20 cellular contexts compared by ENCODE assay signal in genomic region chr10:84944187-84944586, GRCh38.
A peak's percentile ranks its signal among the peaks of the same experiment; 100 is the strongest.
DNase-seq lines count a peak whose midpoint lies in the region; ATAC-seq and TF ChIP-seq lines count a peak whose summit lies in the region.
"Had no signal": no experiment of that assay in that cellular context is flagged by ENCODE, and none has a peak within 500 bp of the region (broad histone marks: within the 10 kb centered on the region; RNA-seq: fewer than 3 reads in every experiment).

No MANE protein-coding gene starts in this region.

- TF ChIP-seq CTCF in MM.1S (IDR thresholded peaks at IDR 0.05; ENCODE audit: low read length) (no peak), WTC11 (IDR thresholded peaks at IDR 0.05) (no peak)

- H3K27ac ChIP-seq in MM.1S (ENCODE audit: low read length): no peak overlapping the region

- no peak overlapping the region for H2AFZ ChIP-seq in MM.1S (ENCODE audit: low read length)
- H2AFZ ChIP-seq: GM23338 had no signal

- peaks cover 7% of the 10 kb centered on the region for H3K4me1 Mint-ChIP-seq in WTC11
- H3K4me1 Mint-ChIP-seq: IgD-negative memory B cell, T-helper 17 cell had no signal

- CTCF ChIA-PET in WTC11 (lab: Charles Lee): interaction anchor here (1.0 to 1.3 kb wide), 2 partner anchors 17 to 22 kb away, joined by 3 to 4 read pairs; no protein-coding TSS in a partner anchor

- H3F3A ChIP-seq in MM.1S (ENCODE audit: insufficient read depth, low read length): no peaks in the 10 kb centered on the region

- H3K9me3 ChIP-seq in MM.1S (replicated peaks; ENCODE audit: insufficient read depth, low read length): no peaks in the 10 kb centered on the region
- H3K9me3 ChIP-seq: BE2C had no signal

- H3K4me1 ChIP-seq in MM.1S (ENCODE audit: low read length): no peaks in the 10 kb centered on the region

- POLR2A ChIA-PET in WTC11 (lab: Charles Lee): no interaction called here

- H3K27ac Mint-ChIP-seq in WTC11: no peak overlapping the region
- H3K27ac Mint-ChIP-seq: CD4-positive, alpha-beta T cell; GM23338; IgD-negative memory B cell; T-helper 17 cell had no signal

- no peaks in the 10 kb centered on the region for H3K36me3 Mint-ChIP-seq in WTC11
- H3K36me3 Mint-ChIP-seq: IgD-negative memory B cell had no signal

- H3K36me3 ChIP-seq in MM.1S (replicated peaks; ENCODE audit: insufficient read depth, low read length): no peaks in the 10 kb centered on the region
- H3K36me3 ChIP-seq: BE2C had no signal

- peaks cover 2% of the 10 kb centered on the region; the same call in 1 of the 2 replicates for H3K27me3 Mint-ChIP-seq in WTC11 (ENCODE audit: low read depth)
- H3K27me3 Mint-ChIP-seq: IgD-negative memory B cell, T-helper 17 cell had no signal

- ATAC-seq in GM21576 (IDR thresholded peaks at IDR 0.05; ENCODE audit: unreplicated experiment) (peak; percentile 60), WTC11 (peak; percentile 64)
- ATAC-seq: GM23338, T-helper 17 cell had no signal

- no peaks in the 10 kb centered on the region for H3K9me2 ChIP-seq in MM.1S (replicated peaks; ENCODE audit: insufficient read depth, low read length)

- DNase-seq in MM.1S: peak; percentile 35
- no peak for DNase-seq in WTC11 (ENCODE audit: low spot score)
- no peak for DNase-seq in NCI-H510A treated with DMSO at 0.1 percent for 48 hours (lab: John Stamatoyannopoulos, UW)
- DNase-seq in NK-92 (lab: John Stamatoyannopoulos, UW; ENCODE audit: unreplicated experiment): no peak
- no peak for DNase-seq in GM19240 (ENCODE audit: insufficient read length, low spot score)
- no peak for DNase-seq in AML-193 (lab: John Stamatoyannopoulos, UW)
- DNase-seq: BE2C; Calu3; CD4-positive, alpha-beta T cell; DMS53; NCI-H1417 treated with DMSO at 0.1 percent for 48 hours; NCI-H2029; NCI-H2171; NCI-H446 treated with DMSO at 0.1 percent for 48 hours; NCI-H748 treated with DMSO at 0.1 percent for 48 hours; SHP77; T-helper 17 cell had no signal

- no peaks in the 10 kb centered on the region for H3K79me2 ChIP-seq in MM.1S (ENCODE audit: low read length)

- H3K9me3 Mint-ChIP-seq in WTC11: no peaks in the 10 kb centered on the region
- H3K9me3 Mint-ChIP-seq: CD4-positive, alpha-beta T cell had no signal

- no peak overlapping the region for H3K4me2 ChIP-seq in MM.1S (ENCODE audit: low read depth, low read length)
- H3K4me2 ChIP-seq: GM23338 had no signal

- H3K4me3 ChIP-seq in MM.1S (ENCODE audit: low read length): no peak overlapping the region
- H3K4me3 ChIP-seq: GM23338 had no signal

- H3K27me3 ChIP-seq in MM.1S (replicated peaks; ENCODE audit: insufficient read depth, low read length): no peaks in the 10 kb centered on the region
- H3K27me3 ChIP-seq: BE2C had no signal

- H3K9ac ChIP-seq in MM.1S (ENCODE audit: low read length): no peak overlapping the region

- no peaks in the 10 kb centered on the region for H4K20me1 ChIP-seq in MM.1S (ENCODE audit: insufficient read depth, low read length)

- no peak overlapping the region for H3K4me3 Mint-ChIP-seq in WTC11
- H3K4me3 Mint-ChIP-seq: CD4-positive, alpha-beta T cell; GM23338; IgD-negative memory B cell; T-helper 17 cell had no signal

TF ChIP-seq in WTC11, 78 proteins besides CTCF, POLR2A, EP300 and RAD21:
- TF ChIP-seq ESRRA (CRISPR knock-in tag; IDR thresholded peaks at IDR 0.05; ENCODE audit: borderline replicate concordance): no peak
- TF ChIP-seq MXD4 (CRISPR knock-in tag; IDR thresholded peaks at IDR 0.05; ENCODE audit: borderline replicate concordance): no peak
- no peak for TF ChIP-seq CREM (CRISPR knock-in tag; IDR thresholded peaks at IDR 0.05)
- TF ChIP-seq EMX1 (CRISPR knock-in tag; IDR thresholded peaks at IDR 0.05): no peak
